ENCODE assay signal across 12 cellular contexts in the genomic region with DNA sequence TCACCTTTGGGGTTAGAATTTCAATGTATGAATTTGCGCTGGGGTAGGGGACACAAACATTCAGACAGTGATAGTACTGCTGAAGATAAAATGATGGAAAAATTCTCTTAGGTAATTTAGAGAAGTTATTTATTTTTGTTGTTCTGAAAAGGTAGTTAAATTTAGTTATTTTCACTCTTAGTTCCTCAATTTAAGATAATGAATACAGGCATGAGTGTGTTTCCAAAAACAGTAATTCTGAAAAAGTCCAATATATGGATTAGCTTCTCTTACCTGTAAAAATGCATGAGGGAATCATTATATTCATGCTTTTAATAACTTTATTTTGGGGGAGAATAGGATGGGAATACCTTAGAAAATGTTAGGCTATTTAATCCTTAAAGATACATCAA.
A peak's percentile ranks its signal among the peaks of the same experiment; 100 is the strongest.
DNase-seq lines count a peak whose midpoint lies in the region; ATAC-seq and TF ChIP-seq lines count a peak whose summit lies in the region.
"Had no signal": no experiment of that assay in that cellular context is flagged by ENCODE, and none has a peak within 500 bp of the region (broad histone marks: within the 10 kb centered on the region; RNA-seq: fewer than 3 reads in every experiment).

No MANE protein-coding gene starts in this region.

- intact Hi-C loops in activated CD4-positive, alpha-beta T cell treated with anti-CD3 and anti-CD28 coated beads for 36 hours (cut with DNase I, micrococcal nuclease) = no loop called here

- H3K9me3 Mint-ChIP-seq in activated CD4-positive, alpha-beta T cell treated with anti-CD3 and anti-CD28 coated beads for 36 hours (ENCODE audit: low read depth) = no peaks in the 10 kb centered on the region

- POLR2A ChIA-PET in activated CD4-positive, alpha-beta T cell treated with anti-CD3 and anti-CD28 coated beads for 36 hours (lab: Charles Lee) = no interaction called here

- no peaks in the 10 kb centered on the region for H3K27me3 Mint-ChIP-seq in activated CD4-positive, alpha-beta T cell treated with anti-CD3 and anti-CD28 coated beads for 36 hours

- no peaks in the 10 kb centered on the region for H3K36me3 Mint-ChIP-seq in activated CD4-positive, alpha-beta T cell treated with anti-CD3 and anti-CD28 coated beads for 36 hours (ENCODE audit: low read depth)

- 100% methylated on average over 1 of the region's 1 CpG for WGBS in hepatocyte (ENCODE audit: low lambda C conversion rate, missing lambda C conversion rate)

- peaks cover 34% of the 10 kb centered on the region for H3K4me1 Mint-ChIP-seq in activated CD4-positive, alpha-beta T cell treated with anti-CD3 and anti-CD28 coated beads for 36 hours

- H3K4me3 Mint-ChIP-seq in activated CD4-positive, alpha-beta T cell treated with anti-CD3 and anti-CD28 coated beads for 36 hours = no peak overlapping the region

- no peaks in the 10 kb centered on the region for H3K9me2 ChIP-seq in hepatocyte (replicated peaks; ENCODE audit: insufficient read depth)

- H3K4me2 ChIP-seq in hepatocyte (peak overlapping the region; percentile 30), skeletal muscle satellite cell (ENCODE audit: low read length) (peak overlapping the region; percentile 60)

- TF ChIP-seq CTCF in Peyer's patch (IDR thresholded peaks at IDR 0.05) (no peak), hepatocyte (IDR thresholded peaks at IDR 0.05; ENCODE audit: poor library complexity) (no peak)

- H2AFZ ChIP-seq in hepatocyte = no peak overlapping the region

- no peak for TF ChIP-seq POLR2A in Peyer's patch (IDR thresholded peaks at IDR 0.05)

- H3K4me1 ChIP-seq in Peyer's patch (peaks cover 0 to 49% (median 4%) of the 10 kb centered on the region in 4 donors), hepatocyte (ENCODE audit: insufficient read depth) (peaks cover 49% of the 10 kb centered on the region), skeletal muscle satellite cell (ENCODE audit: control insufficient read depth, insufficient read depth, low read length) (peaks cover 56% of the 10 kb centered on the region)

- no peaks in the 10 kb centered on the region for H4K20me1 ChIP-seq in hepatocyte (ENCODE audit: insufficient read depth, poor library complexity, severe bottlenecking)

- ATAC-seq in activated CD4-positive, alpha-beta T cell treated with anti-CD3 and anti-CD28 coated beads for 36 hours = no peak

- no peaks in the 10 kb centered on the region for H3K36me3 ChIP-seq in Peyer's patch
- H3K36me3 ChIP-seq in hepatocyte (replicated peaks; ENCODE audit: insufficient read depth, low read depth) = no peaks in the 10 kb centered on the region
- peaks cover 6% of the 10 kb centered on the region for H3K36me3 ChIP-seq in skeletal muscle satellite cell (ENCODE audit: insufficient read depth, low read length)
- peaks cover 40% of the 10 kb centered on the region for H3K36me3 ChIP-seq in MG63

- no peak for DNase-seq in Peyer's patch
- no peak for DNase-seq in hepatocyte (ENCODE audit: low spot score)
- DNase-seq in activated CD4-positive, alpha-beta T cell treated with anti-CD3 and anti-CD28 coated beads for 36 hours = no peak
- DNase-seq in T-helper 2 cell = no peak
- DNase-seq in MG63 = no peak
- no peak for DNase-seq in NCI-H2196 (lab: John Stamatoyannopoulos, UW; ENCODE audit: unreplicated experiment)
- DNase-seq: activated T-cell treated with anti-CD3 and anti-CD28 coated beads, Interleukin-2, amount 50 U/mL, for 1 hour; DMS79 treated with DMSO at 0.1 percent for 48 hours; NCI-H187 treated with DMSO at 0.1 percent for 48 hours; occipital lobe had no signal

- H3K79me2 ChIP-seq in hepatocyte = peaks cover 80% of the 10 kb centered on the region

- H3K27me3 ChIP-seq in Peyer's patch (no peaks in the 10 kb centered on the region), hepatocyte (no peaks in the 10 kb centered on the region), skeletal muscle satellite cell (ENCODE audit: control insufficient read depth, insufficient read depth, low read length) (no peaks in the 10 kb centered on the region), MG63 (no peaks in the 10 kb centered on the region)

- H3K9ac ChIP-seq in skeletal muscle satellite cell (ENCODE audit: low read depth, low read length) = peak overlapping the region; percentile 33

- H3K27ac ChIP-seq in Peyer's patch (peak overlapping the region in 3 of 4 donors; percentile 23 to 77 (median 76)), hepatocyte (peak overlapping the region; percentile 86)

- peak overlapping the region; percentile 70; the same call in 1 of the 2 replicates for H3K4me3 ChIP-seq in GM08714 (ENCODE audit: low read length)
- H3K4me3 ChIP-seq in Peyer's patch = no peak overlapping the region
- H3K4me3 ChIP-seq in hepatocyte = no peak overlapping the region
- peak overlapping the region; percentile 30 for H3K4me3 ChIP-seq in skeletal muscle satellite cell (ENCODE audit: low read length)
- no peak overlapping the region for H3K4me3 ChIP-seq in MG63

- H3K27ac Mint-ChIP-seq in activated CD4-positive, alpha-beta T cell treated with anti-CD3 and anti-CD28 coated beads for 36 hours = no peak overlapping the region

- H3K9me3 ChIP-seq in Peyer's patch (no peaks in the 10 kb centered on the region), hepatocyte (ENCODE audit: low read depth) (no peaks in the 10 kb centered on the region), skeletal muscle satellite cell (replicated peaks; ENCODE audit: low read length) (peaks cover 4% of the 10 kb centered on the region), MG63 (peaks cover 6% of the 10 kb centered on the region)

- CTCF ChIA-PET in activated CD4-positive, alpha-beta T cell treated with anti-CD3 and anti-CD28 coated beads for 36 hours (lab: Charles Lee) = no interaction called here

Comparison
In these comparisons a context has a peak if more than half of its experiments do, and no peak if none do; other contexts are left out.
1. H3K4me3 ChIP-seq: peak in GM08714 (single experiment) and skeletal muscle satellite cell (single experiment); none in Peyer's patch (0 of 4), hepatocyte (single experiment) and MG63 (single experiment).